ENCODE assay signal across 1 cellular context in genomic region chr1:233289676-233290075, GRCh38.
TF ChIP-seq lines count a peak whose summit lies in the region.

No MANE protein-coding gene starts in this region.

TF ChIP-seq in GM23338, 12 proteins besides CTCF, POLR2A, EP300 and RAD21 (continued from another document):
- TF ChIP-seq ZNF462 (CRISPR knock-in tag; IDR thresholded peaks at IDR 0.05): peak; percentile 92
- TF ChIP-seq ZNF331 (CRISPR knock-in tag; IDR thresholded peaks at IDR 0.05; ENCODE audit: low read depth): no peak
- TF ChIP-seq NANOG (IDR thresholded peaks at IDR 0.05; ENCODE audit: borderline replicate concordance): peak; percentile 85
TF ChIP-seq in GM23338: peak in this region for 3.
